24 cellular contexts compared by ENCODE assay signal in genomic region chr7:100519580-100519979, GRCh38. TPM values are rescaled to one million over a fixed set of nuclear protein-coding genes. Genes with fewer than 3 reads are reported as not detected.
"Had no signal": no experiment of that assay in that cellular context is flagged by ENCODE, and none has a peak within 500 bp of the region (broad histone marks: within the 10 kb centered on the region; RNA-seq: fewer than 3 reads in every experiment).

No MANE protein-coding gene starts in this region.

- H3K36me3 Mint-ChIP-seq: IgD-negative memory B cell, T-cell had no signal

- H3K9ac ChIP-seq: SK-N-SH had no signal

- H3K27ac Mint-ChIP-seq: IgD-negative memory B cell had no signal

- H3K9me3 Mint-ChIP-seq: IgD-negative memory B cell, T-cell had no signal

- ATAC-seq: Panc1, PC-3, T-cell had no signal

- H3K4me3 ChIP-seq: SJSA1 had no signal

- H3K4me3 Mint-ChIP-seq: IgD-negative memory B cell, T-cell had no signal

- H3K4me2 ChIP-seq: SK-N-SH had no signal

- DNase-seq: KBM-7, MV-4-11, NCI-H1048, NCI-H1105 treated with DMSO at 0.1 percent for 48 hours, NCI-H1417 treated with DMSO at 0.1 percent for 48 hours, NCI-H146, NCI-H1694 treated with DMSO at 0.1 percent for 48 hours, NCI-H1930, NCI-H2081, NCI-H2107, NCI-H2227 treated with DMSO at 0.1 percent for 48 hours, NCI-H524, NCI-H526 treated with DMSO at 0.1 percent for 48 hours, NCI-H748 treated with DMSO at 0.1 percent for 48 hours, PC-3, Right ventricle myocardium superior, SIG-M5, SK-N-SH, SW 1271, T-cell had no signal

- H3K9me3 ChIP-seq: SJSA1, SK-N-SH had no signal

- H3K36me3 ChIP-seq: SJSA1 had no signal

- H3K27me3 Mint-ChIP-seq: IgD-negative memory B cell, T-cell had no signal

- H3K27me3 ChIP-seq: SJSA1 had no signal

- H3K27ac ChIP-seq: SJSA1 had no signal

RNA-seq across cellular contexts. Expression of gene NYAP1, which starts 35.9 kb away (rescaled TPM):
- polyA plus RNA-seq: IgD-negative memory B cell had no signal

RNA-seq across cellular contexts. Expression of gene SAP25, which starts 54.1 kb away (rescaled TPM):
- total RNA-seq: LHCN-M2, SJSA1 had no signal

RNA-seq across cellular contexts. Expression of gene SPACDR, which starts 55.5 kb away (rescaled TPM):
- total RNA-seq: LHCN-M2 had no signal
